22 cellular contexts compared by ENCODE assay signal in genomic region chr3:79006077-79006476, GRCh38.
DNase-seq lines count a peak whose midpoint lies in the region; ATAC-seq and TF ChIP-seq lines count a peak whose summit lies in the region.
"Had no signal": no experiment of that assay in that cellular context is flagged by ENCODE, and none has a peak within 500 bp of the region (broad histone marks: within the 10 kb centered on the region; RNA-seq: fewer than 3 reads in every experiment).

No MANE protein-coding gene starts in this region.

- H3K27me3 ChIP-seq in osteoblast (ENCODE audit: insufficient read depth, low read length) (no peaks in the 10 kb centered on the region), adrenal gland (no peaks in the 10 kb centered on the region)
- H3K27me3 ChIP-seq: BE2C; BLaER1 treated with 17β-estradiol and CSF1 and Interleukin-3, amounts not matched to agents 10 nM and 100 nM had no signal

- no peaks in the 10 kb centered on the region for H3K27me3 Mint-ChIP-seq in WTC11 (ENCODE audit: low read depth)
- H3K27me3 Mint-ChIP-seq: CD4-positive, alpha-beta T cell; CD8-positive, alpha-beta memory T cell had no signal

- peaks cover 46% of the 10 kb centered on the region for H3K79me2 ChIP-seq in osteoblast (ENCODE audit: insufficient read depth, low read length)

- H3K36me3 ChIP-seq in osteoblast (ENCODE audit: insufficient read depth, low read length) (no peaks in the 10 kb centered on the region), adrenal gland (replicated peaks in 1 of 2) (no peaks in the 10 kb centered on the region)
- H3K36me3 ChIP-seq: BE2C had no signal

- H3K36me3 Mint-ChIP-seq in WTC11, result 0 out of 2 replicates have a peak, but pooled peaks cover 2% of the 10 kb centered on the region
- H3K36me3 Mint-ChIP-seq: CD14-positive monocyte; CD8-positive, alpha-beta memory T cell had no signal

- POLR2A ChIA-PET in WTC11 (lab: Charles Lee), result no interaction called here

- intact Hi-C loops in adrenal gland (cut with DNase I), result no loop called here

- 78 to 87% (median 84%) methylated on average over 1 of the region's 1 CpG for WGBS in adrenal gland, 4 donors

- peaks cover 37% of the 10 kb centered on the region for H3K4me1 Mint-ChIP-seq in WTC11
- H3K4me1 Mint-ChIP-seq: CD14-positive monocyte; CD8-positive, alpha-beta memory T cell had no signal

- no peaks in the 10 kb centered on the region for H3K9me3 Mint-ChIP-seq in WTC11
- H3K9me3 Mint-ChIP-seq: CD4-positive, alpha-beta T cell; GM23338; H9 had no signal

- H3K4me3 ChIP-seq in osteoblast (ENCODE audit: insufficient read depth, low read length) (no peak overlapping the region), adrenal gland (no peak overlapping the region)
- H3K4me3 ChIP-seq: A549; BLaER1 treated with 17β-estradiol and CSF1 and Interleukin-3, amounts not matched to agents 10 nM and 100 nM; GM23338 had no signal

- CTCF ChIA-PET in WTC11 (lab: Charles Lee), result no interaction called here

- TF ChIP-seq CTCF in WTC11 (IDR thresholded peaks at IDR 0.05), result no peak
- no peak for TF ChIP-seq CTCF in osteoblast (IDR thresholded peaks at IDR 0.05; ENCODE audit: extremely low read depth, low read depth, low read length)
- TF ChIP-seq CTCF in adrenal gland (IDR thresholded peaks at IDR 0.05), result no peak

- no peak for TF ChIP-seq POLR2A in adrenal gland (IDR thresholded peaks at IDR 0.05)

- H3K4me3 Mint-ChIP-seq in WTC11, result no peak overlapping the region
- H3K4me3 Mint-ChIP-seq: CD14-positive monocyte; CD4-positive, alpha-beta T cell; CD8-positive, alpha-beta memory T cell; GM23338; H9 had no signal

- no peak overlapping the region for H3K27ac ChIP-seq in osteoblast (ENCODE audit: low read depth, low read length)
- no peak overlapping the region for H3K27ac ChIP-seq in adrenal gland
- H3K27ac ChIP-seq: A549; BLaER1 treated with 17β-estradiol and CSF1 and Interleukin-3, amounts not matched to agents 10 nM and 100 nM had no signal

- peaks cover 6% of the 10 kb centered on the region for H4K20me1 ChIP-seq in osteoblast (ENCODE audit: insufficient read depth, low read length)

- ATAC-seq in WTC11 (no peak), HG02840 (IDR thresholded peaks at IDR 0.05; ENCODE audit: low FRiP score, unreplicated experiment) (no peak), GM21619 (IDR thresholded peaks at IDR 0.05; ENCODE audit: unreplicated experiment) (no peak)
- ATAC-seq: A549, GM23338, HCT116 had no signal

- no peak overlapping the region for H3K4me2 ChIP-seq in osteoblast (ENCODE audit: insufficient read depth, low read length)
- H3K4me2 ChIP-seq: A549; BLaER1 treated with 17β-estradiol and CSF1 and Interleukin-3, amounts not matched to agents 10 nM and 100 nM; GM23338 had no signal

- DNase-seq in NCI-H146 (lab: John Stamatoyannopoulos, UW), result peak; percentile 4
- DNase-seq in NCI-H146 treated with DMSO at 0.1 percent for 48 hours (lab: John Stamatoyannopoulos, UW; ENCODE audit: unreplicated experiment), result no peak
- DNase-seq in NCI-H1930 (lab: John Stamatoyannopoulos, UW), result peak; percentile 20 to 24
- DNase-seq in WTC11 (ENCODE audit: low spot score), result no peak
- DNase-seq in osteoblast (ENCODE audit: insufficient read length, low spot score, missing footprints), result peak; percentile 25
- DNase-seq in adrenal gland, result no peak
- DNase-seq: 8988T; ACHN; AML-193; BE2C; CD4-positive, alpha-beta T cell; CD8-positive, alpha-beta memory T cell; DMS 273 treated with DMSO at 0.1 percent for 48 hours; DND-41; H9 had no signal

- peaks cover 14% of the 10 kb centered on the region for H3K4me1 ChIP-seq in osteoblast (ENCODE audit: insufficient read depth, low read length)
- peaks cover 0 to 14% of the 10 kb centered on the region in 2 donors for H3K4me1 ChIP-seq in adrenal gland (replicated peaks in 1 of 2)
- H3K4me1 ChIP-seq: A549 had no signal

- H2AFZ ChIP-seq in osteoblast (ENCODE audit: low read length), result no peak overlapping the region
- H2AFZ ChIP-seq: GM23338 had no signal

- H3K9me3 ChIP-seq in osteoblast (ENCODE audit: low read depth, low read length) (no peaks in the 10 kb centered on the region), adrenal gland (replicated peaks in 1 of 3) (no peaks in the 10 kb centered on the region)
- H3K9me3 ChIP-seq: A549, BE2C had no signal

- no peak overlapping the region for H3K27ac Mint-ChIP-seq in WTC11
- H3K27ac Mint-ChIP-seq: CD14-positive monocyte; CD4-positive, alpha-beta T cell; CD8-positive, alpha-beta memory T cell; GM23338; H9 had no signal

TF ChIP-seq in WTC11, 78 proteins besides CTCF, POLR2A, EP300 and RAD21:
- TF ChIP-seq MLX (CRISPR knock-in tag; IDR thresholded peaks at IDR 0.05) (no peak), RORB (CRISPR knock-in tag; IDR thresholded peaks at IDR 0.05) (peak; percentile 66; the same call in 1 of the 2 replicates)

Comparison
In these comparisons a context has a peak if more than half of its experiments do, and no peak if none do; other contexts are left out.
1. DNase-seq: peak in NCI-H146 (single experiment), NCI-H1930 (2 of 2) and osteoblast (single experiment); none in NCI-H146 treated with DMSO at 0.1 percent for 48 hours (single experiment), WTC11 (single experiment) and adrenal gland (0 of 7).